22 cellular contexts compared by ENCODE assay signal in genomic region chr2:30484995-30485394, GRCh38.
"Had no signal": no experiment of that assay in that cellular context is flagged by ENCODE, and none has a peak within 500 bp of the region (broad histone marks: within the 10 kb centered on the region; RNA-seq: fewer than 3 reads in every experiment).

No MANE protein-coding gene starts in this region.

- H3K4me1 Mint-ChIP-seq: neural crest cell had no signal

- H3K27me3 ChIP-seq: ascending aorta, colonic mucosa, dorsolateral prefrontal cortex, esophagus muscularis mucosa, sigmoid colon, transverse colon had no signal

- H3K27me3 Mint-ChIP-seq: activated T-helper 17 cell treated with anti-CD3 and anti-CD28 coated beads, Interleukin-2, amount 50 U/mL, for 72 hours; central memory CD8-positive, alpha-beta T cell; stimulated activated naive B cell treated with anti-CD40 and anti-IgM and Interleukin-4, amounts not matched to agents 10 μg/mL and 1 μg/mL and 100 μg/mL, for 72 hours had no signal

- H3K4me3 ChIP-seq: ascending aorta, colonic mucosa, dorsolateral prefrontal cortex, esophagus muscularis mucosa, mucosa of descending colon, sigmoid colon, transverse colon had no signal

- H3K9me3 Mint-ChIP-seq: activated naive CD4-positive, alpha-beta T cell treated with anti-CD3 and anti-CD28 coated beads, Interleukin-2, amount 50 U/mL, for 72 hours; activated T-helper 17 cell treated with anti-CD3 and anti-CD28 coated beads, Interleukin-2, amount 50 U/mL, for 72 hours; central memory CD8-positive, alpha-beta T cell; neural crest cell; stimulated activated naive B cell treated with anti-CD40 and anti-IgM and Interleukin-4, amounts not matched to agents 10 μg/mL and 1 μg/mL and 100 μg/mL, for 72 hours; T-helper 2 cell treated with Interferon-gamma antibody and Interleukin-4, amounts not matched to agents 5 μg/mL and 100 μg/mL, for 36 hours had no signal

- H3K27ac Mint-ChIP-seq: activated naive CD4-positive, alpha-beta T cell treated with anti-CD3 and anti-CD28 coated beads, Interleukin-2, amount 50 U/mL, for 72 hours; activated T-helper 17 cell treated with anti-CD3 and anti-CD28 coated beads, Interleukin-2, amount 50 U/mL, for 72 hours; stimulated activated naive B cell treated with anti-CD40 and anti-IgM and Interleukin-4, amounts not matched to agents 10 μg/mL and 1 μg/mL and 100 μg/mL, for 72 hours; T-helper 2 cell treated with Interferon-gamma antibody and Interleukin-4, amounts not matched to agents 5 μg/mL and 100 μg/mL, for 36 hours had no signal

- ATAC-seq: activated naive CD4-positive, alpha-beta T cell treated with anti-CD3 and anti-CD28 coated beads, Interleukin-2, amount 50 U/mL, for 72 hours; activated T-helper 17 cell treated with anti-CD3 and anti-CD28 coated beads, Interleukin-2, amount 50 U/mL, for 72 hours; left cardiac atrium; mucosa of descending colon; stimulated activated naive B cell treated with anti-CD40 and anti-IgM and Interleukin-4, amounts not matched to agents 10 μg/mL and 1 μg/mL and 100 μg/mL, for 72 hours had no signal

- H3K4me3 Mint-ChIP-seq: activated T-helper 17 cell treated with anti-CD3 and anti-CD28 coated beads, Interleukin-2, amount 50 U/mL, for 72 hours; central memory CD8-positive, alpha-beta T cell; neural crest cell; stimulated activated naive B cell treated with anti-CD40 and anti-IgM and Interleukin-4, amounts not matched to agents 10 μg/mL and 1 μg/mL and 100 μg/mL, for 72 hours; T-helper 2 cell treated with Interferon-gamma antibody and Interleukin-4, amounts not matched to agents 5 μg/mL and 100 μg/mL, for 36 hours had no signal

- H3K36me3 ChIP-seq: ascending aorta, colonic mucosa, esophagus muscularis mucosa, sigmoid colon, transverse colon had no signal

- DNase-seq: activated CD4-positive, alpha-beta T cell treated with anti-CD3 and anti-CD28 coated beads for 1 hour; activated T-cell treated with anti-CD3 and anti-CD28 coated beads, Interleukin-2, amount 50 U/mL, for 1 hour; colonic mucosa; dorsolateral prefrontal cortex; hippocampal formation; left cardiac atrium; mesenchymal stem cell; mucosa of descending colon; retina; sigmoid colon; stimulated activated CD4-positive, alpha-beta T cell treated with anti-CD3 and anti-CD28 coated beads, Interleukin-2, amount 100 ng/mL, for 48 hours; stimulated activated CD8-positive, alpha-beta memory T cell treated with anti-CD3 and anti-CD28 coated beads, Interleukin-4, amount 100 ng/mL, for 48 hours; stimulated activated naive B cell treated with anti-CD40 and anti-IgM and Interleukin-4, amounts not matched to agents 10 μg/mL and 1 μg/mL and 100 μg/mL, for 72 hours; transverse colon; WERI-Rb-1 had no signal
